Comparison of ENCODE assay signal across 1 cellular context in genomic region chr14:74563233-74563585, GRCh38.
TF ChIP-seq lines count a peak whose summit lies in the region.

No MANE protein-coding gene starts in this region.

TF ChIP-seq in HCT116, 20 proteins besides CTCF, POLR2A, EP300 and RAD21 (continued from another document):
- TF ChIP-seq REST (IDR thresholded peaks at IDR 0.05; ENCODE audit: low read depth), result no peak
